Comparison of ENCODE assay signal across 28 cellular contexts in genomic region chr1:16023050-16023653, GRCh38. TPM values are rescaled to one million over a fixed set of nuclear protein-coding genes. Genes with fewer than 3 reads are reported as not detected.
DNase-seq lines count a peak whose midpoint lies in the region; ATAC-seq, FAIRE-seq and TF ChIP-seq lines count a peak whose summit lies in the region.
"Had no signal": no experiment of that assay in that cellular context is flagged by ENCODE, and none has a peak within 500 bp of the region (broad histone marks: within the 10 kb centered on the region; RNA-seq: fewer than 3 reads in every experiment).

No MANE protein-coding gene starts in this region.

- no peak for DNase-seq in A549 (ENCODE audit: low read depth in 1 of 2, low spot score in 1 of 2)
- no peak for DNase-seq in gastrocnemius medialis
- DNase-seq in T-helper 9 cell: no peak
- DNase-seq in effector CD8-positive, alpha-beta T cell (lab: John Stamatoyannopoulos, UW): no peak
- DNase-seq: CD8-positive, alpha-beta memory T cell; DMS153; DND-41; H9; Kasumi-1; NCI-H1092 treated with DMSO at 0.1 percent for 48 hours; NCI-H1436; NCI-H187; NCI-H2081 treated with DMSO at 0.1 percent for 48 hours; NCI-H524; NCI-H748 treated with DMSO at 0.1 percent for 48 hours; SJCRH30 had no signal

- H3K9me3 ChIP-seq in A549 (no peaks in the 10 kb centered on the region), liver (ENCODE audit: control insufficient read depth in 4 of 4, low read length in 3 of 4) (no peaks in the 10 kb centered on the region), gastrocnemius medialis (no peaks in the 10 kb centered on the region)
- no peaks in the 10 kb centered on the region for H3K9me3 ChIP-seq in BLaER1 treated with 17β-estradiol and CSF1 and Interleukin-3, amounts not matched to agents 10 nM and 100 nM (replicated peaks in 1 of 11)
- H3K9me3 ChIP-seq: SJCRH30 had no signal

- no peak overlapping the region for H3K4me3 ChIP-seq in A549
- no peak overlapping the region for H3K4me3 ChIP-seq in BLaER1 treated with 17β-estradiol and CSF1 and Interleukin-3, amounts not matched to agents 10 nM and 100 nM
- no peak overlapping the region for H3K4me3 ChIP-seq in liver (ENCODE audit: low read depth in 1 of 3, low read length in 3 of 3)
- no peak overlapping the region for H3K4me3 ChIP-seq in gastrocnemius medialis
- H3K4me3 ChIP-seq: GM23338, K562, SJCRH30 had no signal

- CTCF ChIA-PET in A549 (lab: Yijun Ruan, JAX): interaction anchor here (0.8 to 2.3 kb wide), 2 partner anchors 13 to 14 kb away, joined by 4 to 8 read pairs; no protein-coding TSS in a partner anchor

- H3K27ac ChIP-seq in A549: no peak overlapping the region
- no peak overlapping the region for H3K27ac ChIP-seq in BLaER1 treated with 17β-estradiol and CSF1 and Interleukin-3, amounts not matched to agents 10 nM and 100 nM
- H3K27ac ChIP-seq in liver (ENCODE audit: low read depth in 1 of 2, low read length in 2 of 2): peak overlapping the region; percentile 39 to 64
- H3K27ac ChIP-seq in gastrocnemius medialis: peak overlapping the region; percentile 13 to 99 (median 30)
- H3K27ac ChIP-seq: SJCRH30 had no signal

- POLR2A ChIA-PET in A549 (lab: Yijun Ruan, JAX): no interaction called here

- no peak overlapping the region for H3K4me2 ChIP-seq in A549
- peak overlapping the region in 7 of 11 experiments; percentile 3 to 87 (median 38); a peak in 7 of 22 replicates for H3K4me2 ChIP-seq in BLaER1 treated with 17β-estradiol and CSF1 and Interleukin-3, amounts not matched to agents 10 nM and 100 nM
- H3K4me2 ChIP-seq: GM23338 had no signal

- intact Hi-C loops in gastrocnemius medialis (cut with DNase I; ENCODE audit: low total_unique reads): no loop called here

- TF ChIP-seq RAD21 in A549 (conservative IDR thresholded peaks at IDR 0.05 in 1 of 2, IDR thresholded peaks at IDR 0.05 in 1 of 2) (no peak), liver (IDR thresholded peaks at IDR 0.05) (no peak)

- no peaks in the 10 kb centered on the region for H3K36me3 ChIP-seq in BLaER1 treated with 17β-estradiol and CSF1 and Interleukin-3, amounts not matched to agents 10 nM and 100 nM
- H3K36me3 ChIP-seq in liver (ENCODE audit: control insufficient read depth in 4 of 4, insufficient read depth in 3 of 4, low read depth in 1 of 4, low read length in 3 of 4): no peaks in the 10 kb centered on the region
- H3K36me3 ChIP-seq in gastrocnemius medialis: no peaks in the 10 kb centered on the region
- H3K36me3 ChIP-seq: SJCRH30 had no signal

- TF ChIP-seq CTCF in A549 (IDR thresholded peaks at IDR 0.05) (no peak), liver (IDR thresholded peaks at IDR 0.05; ENCODE audit: low read depth, low read length, missing input control) (no peak), gastrocnemius medialis (IDR thresholded peaks at IDR 0.05 in 4 of 5, conservative IDR thresholded peaks at IDR 0.05 in 1 of 5) (no peak)

- no peak for TF ChIP-seq EP300 in A549 (IDR thresholded peaks at IDR 0.05)

- 85% methylated on average over 4 of the region's 7 CpGs for WGBS in A549 (ENCODE audit: missing lambda C conversion rate)
- 43% methylated on average over 7 of the region's 7 CpGs for WGBS in liver

- TF ChIP-seq POLR2A in A549 (IDR thresholded peaks at IDR 0.05; ENCODE audit: low read length) (no peak), gastrocnemius medialis (IDR thresholded peaks at IDR 0.05) (no peak)

- in situ Hi-C loops in gastrocnemius medialis (cut with MboI; ENCODE audit: low sequenced_read_pairs in 4 of 4): no loop called here

- ATAC-seq in A549 (0 out of 6 replicates have a peak, but pooled peaks have one; percentile 6 to 32), gastrocnemius medialis (no peak), HG03432 (IDR thresholded peaks at IDR 0.05; ENCODE audit: unreplicated experiment) (no peak)
- ATAC-seq: GM23338, K562, SK-N-SH treated with all-trans-retinoic acid at 6 μM for 48 hours had no signal

- peaks cover 0 to 16% (median 0%) of the 10 kb centered on the region in 11 experiments; a peak in 3 of 22 replicates for H4K20me1 ChIP-seq in BLaER1 treated with 17β-estradiol and CSF1 and Interleukin-3, amounts not matched to agents 10 nM and 100 nM

- H3K27me3 ChIP-seq in BLaER1 treated with 17β-estradiol and CSF1 and Interleukin-3, amounts not matched to agents 10 nM and 100 nM: peaks cover 0 to 12% (median 0%) of the 10 kb centered on the region in 11 experiments; a peak in 3 of 22 replicates
- H3K27me3 ChIP-seq in liver (ENCODE audit: control insufficient read depth in 4 of 4, insufficient read depth in 4 of 4, low read length in 3 of 4): no peaks in the 10 kb centered on the region
- no peaks in the 10 kb centered on the region for H3K27me3 ChIP-seq in gastrocnemius medialis

- no peak for FAIRE-seq in A549 (lab: Jason Lieb, UNC)
- FAIRE-seq: GM18507, K562, RCC 7860 had no signal

- no peak overlapping the region for H3K9ac ChIP-seq in BLaER1 treated with 17β-estradiol and CSF1 and Interleukin-3, amounts not matched to agents 10 nM and 100 nM
- no peak overlapping the region for H3K9ac ChIP-seq in liver (ENCODE audit: low read depth in 1 of 2, low read length in 2 of 2)

- H3K4me1 ChIP-seq in A549 (no peaks in the 10 kb centered on the region), liver (ENCODE audit: control insufficient read depth in 4 of 4, insufficient read depth in 4 of 4, low read length in 3 of 4) (peaks cover 3 to 25% (median 22%) of the 10 kb centered on the region in 4 donors), gastrocnemius medialis (peaks cover 28 to 34% of the 10 kb centered on the region in 2 donors)
- peaks cover 13 to 67% (median 55%) of the 10 kb centered on the region in 10 experiments for H3K4me1 ChIP-seq in BLaER1 treated with 17β-estradiol and CSF1 and Interleukin-3, amounts not matched to agents 10 nM and 100 nM

TF ChIP-seq in A549, 52 proteins besides CTCF, POLR2A, EP300 and RAD21 (continues in another document):
- TF ChIP-seq EHMT2 (IDR thresholded peaks at IDR 0.05; ENCODE audit: low read depth) (no peak), RARB (CRISPR knock-in tag; IDR thresholded peaks at IDR 0.05) (no peak), ZSCAN20 (CRISPR knock-in tag; IDR thresholded peaks at IDR 0.05) (no peak), FOSB (CRISPR knock-in tag; IDR thresholded peaks at IDR 0.05) (no peak), MAZ (IDR thresholded peaks at IDR 0.05; ENCODE audit: borderline replicate concordance, low read depth, low read length) (no peak), SREBF2 (IDR thresholded peaks at IDR 0.05) (no peak)

TF ChIP-seq in liver, 16 proteins besides CTCF, POLR2A, EP300 and RAD21:
- TF ChIP-seq SP1 (IDR thresholded peaks at IDR 0.05) (no peak), JUND (IDR thresholded peaks at IDR 0.05) (no peak), RXRA (IDR thresholded peaks at IDR 0.05) (peak; percentile 44 to 51), NR2F2 (IDR thresholded peaks at IDR 0.05) (peak; percentile 60), HNF4A (conservative IDR thresholded peaks at IDR 0.05) (peak; percentile 62 to 64), FOXA1 (IDR thresholded peaks at IDR 0.05) (no peak), HNF4G (IDR thresholded peaks at IDR 0.05) (peak; percentile 37)

RNA-seq across cellular contexts. Expression of gene CLCNKA, which starts 1.3 kb away (rescaled TPM):
- polyA plus RNA-seq in A549 (2011; rRNA removed) (not detected in 2 replicates), A549 (2017; fragmentation: RNase III; extraction: RNeasy Plus Mini Kit Qiagen cat#74134 plus additional on column Dnase treatment) (0.05 to 0.07 TPM (median 0.06 TPM) in 3 replicates), liver (not detected)
- polyA plus RNA-seq in A549 (2012; cell fraction: cytosol; rRNA removed): 0.01 TPM in 1 of 2 replicates, not detected in the other
- polyA plus RNA-seq in A549 (2012; cell fraction: nucleus; rRNA removed): 0.12 and 0.26 TPM in 2 replicates
- not detected in 2 replicates for polyA minus RNA-seq in A549 (2011; rRNA and poly(A)+ RNA removed)
- total RNA-seq in liver (not detected), gastrocnemius medialis (under 1 TPM in 3 of 4 donors, not detected in 1; 0.64 to 0.94 (median 0.80) TPM)
- total RNA-seq: A673; CD8-positive, alpha-beta memory T cell; HT1080 had no signal
- polyA plus RNA-seq: CD14-positive monocyte; CD8-positive, alpha-beta memory T cell had no signal

RNA-seq across cellular contexts. Expression of gene HSPB7, which starts 5.3 kb away (rescaled TPM):
- polyA plus RNA-seq in A549 (2011; rRNA removed): not detected in 2 replicates
- not detected in 2 replicates for polyA plus RNA-seq in A549 (2012; cell fraction: cytosol; rRNA removed)
- not detected in 2 replicates for polyA plus RNA-seq in A549 (2012; cell fraction: nucleus; rRNA removed)
- polyA plus RNA-seq in A549 (2017; fragmentation: RNase III; extraction: RNeasy Plus Mini Kit Qiagen cat#74134 plus additional on column Dnase treatment): not detected in 3 replicates
- not detected in 2 replicates for polyA minus RNA-seq in A549 (2011; rRNA and poly(A)+ RNA removed)
- total RNA-seq in liver: under 1 TPM; 0.28 to 0.42 TPM
- polyA plus RNA-seq in liver: 1 to 10 TPM in 1 of 2 donors, under 1 TPM in 1; 0.28 to 1.4 TPM
- 1,000 to 10,000 TPM in 1 of 4 donors, 100 to 1,000 TPM in 3; 355 to 1,466 (median 716) TPM for total RNA-seq in gastrocnemius medialis
- total RNA-seq: A673; CD8-positive, alpha-beta memory T cell; GM23338; H9; HT1080 had no signal
- polyA plus RNA-seq: CD14-positive monocyte; CD8-positive, alpha-beta memory T cell had no signal

RNA-seq across cellular contexts. Expression of gene SRARP, which starts 19.1 kb away (rescaled TPM):
- not detected in 2 replicates for polyA plus RNA-seq in A549 (2011; rRNA removed)
- polyA plus RNA-seq in A549 (2012; cell fraction: cytosol; rRNA removed): not detected in 2 replicates
- polyA plus RNA-seq in A549 (2012; cell fraction: nucleus; rRNA removed): 0.02 TPM in 1 of 2 replicates, not detected in the other
- 0.03 TPM in 1 of 3 replicates, not detected in the others for polyA plus RNA-seq in A549 (2017; fragmentation: RNase III; extraction: RNeasy Plus Mini Kit Qiagen cat#74134 plus additional on column Dnase treatment)
- not detected in 2 replicates for polyA minus RNA-seq in A549 (2011; rRNA and poly(A)+ RNA removed)
- not detected for total RNA-seq in liver
- under 1 TPM in 1 of 2 donors, not detected in 1; 0.02 TPM for polyA plus RNA-seq in liver
- under 1 TPM in 2 of 4 donors, not detected in 2; 0.10 to 0.19 TPM for total RNA-seq in gastrocnemius medialis
- total RNA-seq: A673; CD8-positive, alpha-beta memory T cell; GM23338; H9; HT1080; K562; M059J; SJCRH30 had no signal
- polyA plus RNA-seq: CD14-positive monocyte; CD8-positive, alpha-beta memory T cell; GM23338; K562 had no signal

RNA-seq across cellular contexts. Expression of gene CLCNKB, which starts 20.4 kb away (rescaled TPM):
- polyA plus RNA-seq in A549 (2011; rRNA removed) (0.11 and 0.14 TPM in 2 replicates), A549 (2017; fragmentation: RNase III; extraction: RNeasy Plus Mini Kit Qiagen cat#74134 plus additional on column Dnase treatment) (0.07 to 0.18 TPM (median 0.08 TPM) in 3 replicates), liver (not detected)
- polyA plus RNA-seq in A549 (2012; cell fraction: cytosol; rRNA removed): 0.04 and 0.07 TPM in 2 replicates
- 0.39 and 0.41 TPM in 2 replicates for polyA plus RNA-seq in A549 (2012; cell fraction: nucleus; rRNA removed)
- not detected in 2 replicates for polyA minus RNA-seq in A549 (2011; rRNA and poly(A)+ RNA removed)
- total RNA-seq in liver (not detected), gastrocnemius medialis (not detected)
- total RNA-seq: CD8-positive, alpha-beta memory T cell; HT1080; SJCRH30 had no signal
- polyA plus RNA-seq: CD14-positive monocyte; CD8-positive, alpha-beta memory T cell had no signal

RNA-seq across cellular contexts. Expression of gene ZBTB17, which starts 47.3 kb away (rescaled TPM):
- polyA plus RNA-seq in A549 (2011; rRNA removed) (13.8 and 14.9 TPM in 2 replicates), A549 (2017; fragmentation: RNase III; extraction: RNeasy Plus Mini Kit Qiagen cat#74134 plus additional on column Dnase treatment) (14.1 to 17.6 TPM (median 16.5 TPM) in 3 replicates), liver (1 to 10 TPM; 8.9 to 9.4 TPM)
- 25.2 and 31.8 TPM in 2 replicates for polyA plus RNA-seq in A549 (2012; cell fraction: cytosol; rRNA removed)
- 90.2 and 116 TPM in 2 replicates for polyA plus RNA-seq in A549 (2012; cell fraction: nucleus; rRNA removed)
- polyA minus RNA-seq in A549 (2011; rRNA and poly(A)+ RNA removed): 19.2 and 28.2 TPM in 2 replicates
- total RNA-seq in liver (10 to 100 TPM; 10.4 to 15.1 TPM), gastrocnemius medialis (10 to 100 TPM; 25.9 to 44.1 (median 31.5) TPM)

Comparison
In these comparisons a context has a peak if more than half of its experiments do, and no peak if none do; other contexts are left out.
1. ATAC-seq: peak in A549 (2 of 2); none in gastrocnemius medialis (0 of 2) and HG03432 (single experiment).
2. H3K27ac ChIP-seq: peak in liver (2 of 2) and gastrocnemius medialis (4 of 4); none in A549 (0 of 2) and BLaER1 treated with 17β-estradiol and CSF1 and Interleukin-3, amounts not matched to agents 10 nM and 100 nM (0 of 11).
3. RNA of gene HSPB7, which starts 5.3 kb away (total RNA-seq): 355 to 1,466 TPM in gastrocnemius medialis; 0.28 to 0.42 TPM in liver; every median in the first group is over 100 times any median in the second.